Comparison of ENCODE assay signal across 19 cellular contexts in genomic region chr5:73883646-73884045, GRCh38.
A peak's percentile ranks its signal among the peaks of the same experiment; 100 is the strongest.
DNase-seq lines count a peak whose midpoint lies in the region; ATAC-seq, FAIRE-seq and TF ChIP-seq lines count a peak whose summit lies in the region.
"Had no signal": no experiment of that assay in that cellular context is flagged by ENCODE, and none has a peak within 500 bp of the region (broad histone marks: within the 10 kb centered on the region; RNA-seq: fewer than 3 reads in every experiment).

No MANE protein-coding gene starts in this region.

- POLR2A ChIA-PET in A673 (lab: Charles Lee; ENCODE audit: low non-redundant PET) = no interaction called here

- H3K27me3 Mint-ChIP-seq in chondrocyte (ENCODE audit: low read depth) = no peaks in the 10 kb centered on the region

- no peak for TF ChIP-seq CTCF in brain microvascular endothelial cell (IDR thresholded peaks at IDR 0.05; ENCODE audit: low read depth, low read length, missing control alignments)
- TF ChIP-seq CTCF in fibroblast of pulmonary artery (IDR thresholded peaks at IDR 0.05; ENCODE audit: low read length, missing control alignments) = no peak
- no peak for TF ChIP-seq CTCF in A673 (conservative IDR thresholded peaks at IDR 0.05; ENCODE audit: low read depth, low read length)
- no peak for TF ChIP-seq CTCF in chondrocyte (IDR thresholded peaks at IDR 0.05)

- in situ Hi-C loops in brain microvascular endothelial cell (cut with HindIII; ENCODE audit: low pct_ligation_motif_present, low sequenced_read_pairs) = no loop called here

- DNase-seq in amniotic epithelial cell (ENCODE audit: low read depth) (peak; percentile 32), brain microvascular endothelial cell (peak; percentile 42), fibroblast of pulmonary artery (ENCODE audit: low read depth) (peak; percentile 53), urothelium cell line (ENCODE audit: low spot score) (peak; percentile 11), A673 (ENCODE audit: low spot score) (no peak), chondrocyte (ENCODE audit: low spot score) (no peak)
- DNase-seq: CD8-positive, alpha-beta T cell; COR-L47; DMS153; DMS79 treated with DMSO at 0.1 percent for 48 hours; GDM1 had no signal

- H3K9me3 Mint-ChIP-seq in chondrocyte (ENCODE audit: low read depth) = peaks cover 3% of the 10 kb centered on the region
- H3K9me3 Mint-ChIP-seq: CD8-positive, alpha-beta T cell; IgD-negative memory B cell had no signal

- H3K27ac ChIP-seq in brain microvascular endothelial cell (no peak overlapping the region), A673 (ENCODE audit: low read depth, low read length, poor library complexity, severe bottlenecking) (no peak overlapping the region)
- H3K27ac ChIP-seq: A549 had no signal

- H3K4me3 ChIP-seq in brain microvascular endothelial cell (ENCODE audit: low read depth, low read length) (no peak overlapping the region), fibroblast of pulmonary artery (replicated peaks; ENCODE audit: low read depth, low read length) (no peak overlapping the region), A673 (ENCODE audit: low read depth, low read length, poor library complexity, severe bottlenecking) (no peak overlapping the region)
- H3K4me3 ChIP-seq: A549 had no signal

- no peaks in the 10 kb centered on the region for H3K36me3 ChIP-seq in brain microvascular endothelial cell (replicated peaks)
- no peaks in the 10 kb centered on the region for H3K36me3 ChIP-seq in A673 (ENCODE audit: insufficient read depth, low read length, poor library complexity, severe bottlenecking)

- peaks cover 6% of the 10 kb centered on the region for H3K36me3 Mint-ChIP-seq in chondrocyte (ENCODE audit: low read depth)
- H3K36me3 Mint-ChIP-seq: CD8-positive, alpha-beta T cell; IgD-negative memory B cell had no signal

- intact Hi-C loops in A673 (cut with micrococcal nuclease; ENCODE audit: unreplicated experiment) = no loop called here

- H3K4me1 Mint-ChIP-seq in chondrocyte (ENCODE audit: low read depth) = no peaks in the 10 kb centered on the region
- H3K4me1 Mint-ChIP-seq: IgD-negative memory B cell had no signal

- no peaks in the 10 kb centered on the region for H3K9me3 ChIP-seq in A673 (ENCODE audit: low read depth, low read length, poor library complexity, severe bottlenecking)
- H3K9me3 ChIP-seq: A549 had no signal

- H3K4me1 ChIP-seq in A673 (ENCODE audit: insufficient read depth, low read length, poor library complexity, severe bottlenecking) = no peaks in the 10 kb centered on the region
- H3K4me1 ChIP-seq: A549 had no signal

- FAIRE-seq in urothelium cell line (lab: Jason Lieb, UNC) = no peak
- FAIRE-seq: GM12892, GM19239, H1 had no signal

- no TSS peak for BruUV-seq in A673 (replicated peaks; lab: Mats Ljungman, UMichigan)

- H3K27ac Mint-ChIP-seq in chondrocyte (ENCODE audit: unreplicated experiment) = no peak overlapping the region
- H3K27ac Mint-ChIP-seq: CD14-positive monocyte; CD8-positive, alpha-beta T cell; IgD-negative memory B cell had no signal

- H3K4me3 Mint-ChIP-seq in chondrocyte (ENCODE audit: unreplicated experiment) = no peak overlapping the region
- H3K4me3 Mint-ChIP-seq: CD14-positive monocyte; CD8-positive, alpha-beta T cell; IgD-negative memory B cell had no signal

- CTCF ChIA-PET in A673 (lab: Charles Lee) = no interaction called here

- ATAC-seq in HG02973 (IDR thresholded peaks at IDR 0.05; ENCODE audit: unreplicated experiment) = no peak
- ATAC-seq: A549; CD8-positive, alpha-beta T cell; HCT116 had no signal

- H3K27me3 ChIP-seq in brain microvascular endothelial cell (replicated peaks) (no peaks in the 10 kb centered on the region), A673 (replicated peaks; ENCODE audit: insufficient read depth, low read depth, low read length, poor library complexity) (peaks cover 37% of the 10 kb centered on the region)

Comparison
In these comparisons a context has a peak if more than half of its experiments do, and no peak if none do; other contexts are left out.
1. DNase-seq: peak in amniotic epithelial cell (single experiment), brain microvascular endothelial cell (single experiment), fibroblast of pulmonary artery (single experiment) and urothelium cell line (single experiment); none in A673 (single experiment) and chondrocyte (single experiment).